6 cellular contexts compared by ENCODE assay signal in genomic region chr11:57641426-57641825, GRCh38. TPM values are rescaled to one million over a fixed set of nuclear protein-coding genes. Genes with fewer than 3 reads are reported as not detected.
DNase-seq lines count a peak whose midpoint lies in the region; ATAC-seq and TF ChIP-seq lines count a peak whose summit lies in the region.

No MANE protein-coding gene starts in this region.

- intact Hi-C loops in HCT116 (cut with micrococcal nuclease) = loop anchor here (1.0 to 10.0 kb wide), 4 partner anchors 73 to 797 kb away; no protein-coding TSS in a partner anchor

- H3K36me3 ChIP-seq in HCT116 (ENCODE audit: control insufficient read depth in 1 of 2, insufficient read depth in 2 of 2, low read length in 2 of 2) (no peaks in the 10 kb centered on the region), iPS-20b (ENCODE audit: insufficient read depth, low read depth, low read length) (peaks cover 45% of the 10 kb centered on the region)

- DNase-seq in AG09309 (ENCODE audit: low read depth) = peak; percentile 47
- DNase-seq in HCT116 (ENCODE audit: low read depth, low spot score) = no peak
- DNase-seq in RPMI8226 = peak; percentile 71
- DNase-seq in activated gamma-delta T cell (lab: John Stamatoyannopoulos, UW) = no peak

- no peak overlapping the region for H2AFZ ChIP-seq in HCT116 (ENCODE audit: low read depth, low read length, poor library complexity, severe bottlenecking)

- peak; percentile 76 for TF ChIP-seq RAD21 in HCT116 (IDR thresholded peaks at IDR 0.05; ENCODE audit: low read depth)

- TF ChIP-seq POLR2A in HCT116 (IDR thresholded peaks at IDR 0.05; ENCODE audit: borderline replicate concordance, extremely low read depth, insufficient read depth, insufficient read length) = no peak

- ATAC-seq in HCT116 (peak; percentile 39), HG03469 (IDR thresholded peaks at IDR 0.05; ENCODE audit: unreplicated experiment) (no peak)

- H3K27ac ChIP-seq in HCT116 (ENCODE audit: low read depth, low read length) = no peak overlapping the region
- no peak overlapping the region for H3K27ac ChIP-seq in iPS-20b (ENCODE audit: low read length)

- no peaks in the 10 kb centered on the region for H4K20me1 ChIP-seq in HCT116 (ENCODE audit: insufficient read depth)

- RAD21 ChIA-PET in HCT116 (lab: Charles Lee; ENCODE audit: low non-redundant PET in 1 of 2, low total read pairs in 2 of 2, uncharacterized antibody in 2 of 2, unreplicated experiment in 2 of 2) = interaction anchor here (1.3 to 1.9 kb wide), 6 partner anchors 73 to 296 kb away, joined by 3 to 9 read pairs (median 6); partner anchors contain the start of gene UBE2L6 (in 2 of the 2)

- CTCF ChIA-PET in HCT116 (lab: Charles Lee) = interaction anchor here (0.9 to 4.4 kb wide), 13 partner anchors 10 to 296 kb away, joined by 3 to 40 read pairs (median 7); partner anchors contain the start of gene UBE2L6

- BruUV-seq in HCT116 (replicated peaks; lab: Mats Ljungman, UMichigan) = no TSS peak

- no peaks in the 10 kb centered on the region for H3K9me2 ChIP-seq in HCT116 (ENCODE audit: insufficient read depth)

- H3K27me3 ChIP-seq in HCT116 (ENCODE audit: insufficient read depth, low read length) (no peaks in the 10 kb centered on the region), iPS-20b (ENCODE audit: insufficient read depth, low read length) (no peaks in the 10 kb centered on the region)

- H3K9ac ChIP-seq in HCT116 (ENCODE audit: low read length) = no peak overlapping the region
- H3K9ac ChIP-seq in iPS-20b (ENCODE audit: low read depth, low read length) = peak overlapping the region; percentile 88; the same call in 1 of the 2 replicates

- H3K4me3 ChIP-seq in AG09309 (ENCODE audit: control insufficient read depth, low read depth, low read length) = no peak overlapping the region
- H3K4me3 ChIP-seq in HCT116 (replicated peaks in 1 of 2; ENCODE audit: low read depth in 1 of 2, low read length in 2 of 2) = no peak overlapping the region
- H3K4me3 ChIP-seq in iPS-20b (ENCODE audit: low read length) = peak overlapping the region; percentile 98

- H3K4me2 ChIP-seq in HCT116 (ENCODE audit: low read length) = no peak overlapping the region

- H3K9me3 ChIP-seq in HCT116 (ENCODE audit: control insufficient read depth in 1 of 2, insufficient read depth in 1 of 2, low read depth in 1 of 2, low read length in 2 of 2) = no peaks in the 10 kb centered on the region
- no peaks in the 10 kb centered on the region for H3K9me3 ChIP-seq in iPS-20b (ENCODE audit: insufficient read depth, low read depth, low read length)

- peaks cover 10% of the 10 kb centered on the region for H3K79me2 ChIP-seq in HCT116 (ENCODE audit: insufficient read depth, low read length)

- H3K4me1 ChIP-seq in HCT116 (ENCODE audit: control insufficient read depth in 1 of 2, insufficient read depth in 2 of 2, low read length in 2 of 2) (peaks cover 6 to 30% of the 10 kb centered on the region in 2 experiments; a peak in 3 of 4 replicates), iPS-20b (ENCODE audit: insufficient read depth, low read length) (peaks cover 62% of the 10 kb centered on the region)

- TF ChIP-seq CTCF in AG09309 (IDR thresholded peaks at IDR 0.05; ENCODE audit: control insufficient read depth, insufficient read depth, low read depth, low read length, missing control alignments) (peak; percentile 65), HCT116 (IDR thresholded peaks at IDR 0.05 in 2 of 3, conservative IDR thresholded peaks at IDR 0.05 in 1 of 3; ENCODE audit: borderline replicate concordance in 1 of 3, insufficient read depth in 1 of 3, low read depth in 2 of 3, low read length in 2 of 3) (peak; percentile 62 to 76 (median 68); a peak in 5 of 6 replicates)

- POLR2A ChIA-PET in HCT116 (lab: Charles Lee) = interaction anchor here (0.6 to 1.8 kb wide), 3 partner anchors 10 to 132 kb away, joined by 3 to 8 read pairs (median 4); partner anchors contain the start of gene UBE2L6

TF ChIP-seq in HCT116, 20 proteins besides CTCF, POLR2A, EP300 and RAD21:
- TF ChIP-seq POLR2AphosphoS5 (IDR thresholded peaks at IDR 0.05; ENCODE audit: low read depth, low read length) = no peak
- TF ChIP-seq YY1 (IDR thresholded peaks at IDR 0.05; ENCODE audit: extremely low read depth, insufficient replicate concordance, low read depth, low read length) = no peak
- TF ChIP-seq ATF3 (IDR thresholded peaks at IDR 0.05) = no peak
- no peak for TF ChIP-seq ZBTB33 (IDR thresholded peaks at IDR 0.05; ENCODE audit: extremely low read depth, insufficient replicate concordance, low read length)
- TF ChIP-seq EGR1 (IDR thresholded peaks at IDR 0.05; ENCODE audit: low read depth) = no peak
- no peak for TF ChIP-seq CBX3 (IDR thresholded peaks at IDR 0.05; ENCODE audit: low read depth)

RNA-seq across cellular contexts. Expression of gene YPEL4, which starts 8.3 kb away (rescaled TPM):
- total RNA-seq in HCT116 (2021; ENCODE audit: unreplicated experiment) = 0.32 TPM
- 0.52 and 0.83 TPM in 2 replicates for polyA plus RNA-seq in HCT116 (2012)

RNA-seq across cellular contexts. Expression of gene CLP1, which starts 16.1 kb away (rescaled TPM):
- total RNA-seq in HCT116 (2021; ENCODE audit: unreplicated experiment) = 17.7 TPM
- polyA plus RNA-seq in HCT116 (2012) = 13.1 and 13.8 TPM in 2 replicates

RNA-seq across cellular contexts. Expression of gene ZDHHC5, which starts 26.5 kb away (rescaled TPM):
- total RNA-seq in HCT116 (2021; ENCODE audit: unreplicated experiment) = 64.1 TPM
- polyA plus RNA-seq in HCT116 (2012) = 56.8 and 57.1 TPM in 2 replicates

RNA-seq across cellular contexts. Expression of gene SERPING1, which starts 43.9 kb away (rescaled TPM):
- total RNA-seq in HCT116 (2021; ENCODE audit: unreplicated experiment) = 3.4 TPM
- 4.1 and 4.6 TPM in 2 replicates for polyA plus RNA-seq in HCT116 (2012)

Comparison
In these comparisons a context has a peak if more than half of its experiments do, and no peak if none do; other contexts are left out.
1. DNase-seq: peak in AG09309 (single experiment) and RPMI8226 (single experiment); none in HCT116 (single experiment) and activated gamma-delta T cell (single experiment).